ENCODE assay signal across 19 cellular contexts in the genomic region with DNA sequence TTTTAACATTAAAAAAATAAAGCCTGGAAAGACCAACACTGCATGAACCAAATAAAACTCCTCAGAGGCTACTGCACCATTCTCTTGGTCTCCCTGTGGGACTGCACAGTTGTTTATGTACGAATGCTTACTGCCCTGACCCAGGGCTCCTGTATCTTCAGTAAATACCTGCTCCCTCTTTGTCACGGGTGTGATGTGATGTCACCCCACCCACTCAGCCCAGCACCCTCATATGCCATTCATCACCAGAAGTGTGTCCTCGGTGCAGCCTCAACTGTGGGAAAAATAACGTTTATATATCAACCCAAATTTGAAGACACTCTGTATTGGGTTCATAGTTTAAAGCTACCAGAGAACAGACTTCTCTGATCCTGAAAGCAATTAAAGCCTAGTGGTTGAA. TPM values are rescaled to one million over a fixed set of nuclear protein-coding genes. Genes with fewer than 3 reads are reported as not detected.
DNase-seq lines count a peak whose midpoint lies in the region; ATAC-seq, FAIRE-seq and TF ChIP-seq lines count a peak whose summit lies in the region.
"Had no signal": no experiment of that assay in that cellular context is flagged by ENCODE, and none has a peak within 500 bp of the region (broad histone marks: within the 10 kb centered on the region; RNA-seq: fewer than 3 reads in every experiment).

No MANE protein-coding gene starts in this region.

- H3K9me3 Mint-ChIP-seq in CD8-positive, alpha-beta T cell: peaks cover 10% of the 10 kb centered on the region
- peaks cover 8% of the 10 kb centered on the region for H3K9me3 Mint-ChIP-seq in activated T-helper 17 cell treated with anti-CD3 and anti-CD28 coated beads, Interleukin-2, amount 50 U/mL, for 72 hours

- ATAC-seq in CD8-positive, alpha-beta T cell: no peak
- peak; percentile 67 for ATAC-seq in activated T-helper 17 cell treated with anti-CD3 and anti-CD28 coated beads, Interleukin-2, amount 50 U/mL, for 72 hours (replicated peaks)
- no peak for ATAC-seq in SK-N-SH treated with all-trans-retinoic acid at 6 μM for 48 hours
- ATAC-seq: HCT116 had no signal

- no peaks in the 10 kb centered on the region for H3K79me2 ChIP-seq in keratinocyte (ENCODE audit: control insufficient read depth, insufficient read depth, low read length)

- peak overlapping the region; percentile 96 for H3K4me2 ChIP-seq in keratinocyte (ENCODE audit: control insufficient read depth, extremely low read depth, insufficient read depth, low read depth, low read length)
- H3K4me2 ChIP-seq: A549 had no signal

- H3K27me3 Mint-ChIP-seq in CD8-positive, alpha-beta T cell (ENCODE audit: low read depth): no peaks in the 10 kb centered on the region
- H3K27me3 Mint-ChIP-seq in activated T-helper 17 cell treated with anti-CD3 and anti-CD28 coated beads, Interleukin-2, amount 50 U/mL, for 72 hours: no peaks in the 10 kb centered on the region
- H3K27me3 Mint-ChIP-seq: CD4-positive, alpha-beta memory T cell had no signal

- no peaks in the 10 kb centered on the region for H3K4me1 ChIP-seq in CD8-positive, alpha-beta T cell (ENCODE audit: insufficient read depth, low read length)
- H3K4me1 ChIP-seq in keratinocyte (ENCODE audit: control insufficient read depth, extremely low read depth, insufficient read depth, low read length): peaks cover 50% of the 10 kb centered on the region
- H3K4me1 ChIP-seq: Caco-2 had no signal

- H3K9me3 ChIP-seq in CD8-positive, alpha-beta T cell (ENCODE audit: low read length): no peaks in the 10 kb centered on the region
- H3K9me3 ChIP-seq in keratinocyte (ENCODE audit: control insufficient read depth, low read depth, low read length): no peaks in the 10 kb centered on the region
- H3K9me3 ChIP-seq: BE2C had no signal

- no peak overlapping the region for H3K4me3 ChIP-seq in CD8-positive, alpha-beta T cell (ENCODE audit: low read depth, low read length)
- no peak overlapping the region for H3K4me3 ChIP-seq in keratinocyte (ENCODE audit: control insufficient read depth in 2 of 3, extremely low read depth in 1 of 3, insufficient read depth in 2 of 3, low read depth in 1 of 3, low read length in 3 of 3)
- H3K4me3 ChIP-seq: A549, GM23248 had no signal

- POLR2A ChIA-PET in CD8-positive, alpha-beta T cell (lab: Charles Lee): no interaction called here

- no peak overlapping the region for H3K4me3 Mint-ChIP-seq in CD8-positive, alpha-beta T cell
- H3K4me3 Mint-ChIP-seq in activated T-helper 17 cell treated with anti-CD3 and anti-CD28 coated beads, Interleukin-2, amount 50 U/mL, for 72 hours: no peak overlapping the region
- H3K4me3 Mint-ChIP-seq: CD4-positive, alpha-beta memory T cell had no signal

- H3K27ac Mint-ChIP-seq in CD8-positive, alpha-beta T cell: peak overlapping the region; percentile 10
- no peak overlapping the region for H3K27ac Mint-ChIP-seq in activated T-helper 17 cell treated with anti-CD3 and anti-CD28 coated beads, Interleukin-2, amount 50 U/mL, for 72 hours

- CTCF ChIA-PET in CD8-positive, alpha-beta T cell (lab: Charles Lee): interaction anchor here (1.2 to 2.7 kb wide), 4 partner anchors 11 to 183 kb away, joined by 3 to 8 read pairs (median 4); no protein-coding TSS in a partner anchor

- intact Hi-C loops in CD8-positive, alpha-beta T cell (cut with DNase I, micrococcal nuclease): no loop called here

- peak overlapping the region; percentile 97 for H3K9ac ChIP-seq in keratinocyte (ENCODE audit: control insufficient read depth, extremely low read depth, insufficient read depth, low read length)
- H3K9ac ChIP-seq: GM23248 had no signal

- H3K27ac ChIP-seq in CD8-positive, alpha-beta T cell (ENCODE audit: low read depth, low read length): no peak overlapping the region
- peak overlapping the region; percentile 100 for H3K27ac ChIP-seq in keratinocyte (ENCODE audit: control insufficient read depth, insufficient read depth, low read length)
- H3K27ac ChIP-seq: C4-2B, GM23248, HL-60 had no signal

- no peaks in the 10 kb centered on the region for H4K20me1 ChIP-seq in keratinocyte (ENCODE audit: control insufficient read depth, extremely low read depth, insufficient read depth, low read length)

- no peaks in the 10 kb centered on the region for H3K4me1 Mint-ChIP-seq in CD8-positive, alpha-beta T cell (ENCODE audit: low read depth)
- no peaks in the 10 kb centered on the region for H3K4me1 Mint-ChIP-seq in activated T-helper 17 cell treated with anti-CD3 and anti-CD28 coated beads, Interleukin-2, amount 50 U/mL, for 72 hours
- H3K4me1 Mint-ChIP-seq: CD4-positive, alpha-beta memory T cell had no signal

- H3K9me1 ChIP-seq in keratinocyte (ENCODE audit: control insufficient read depth, extremely low read depth, insufficient read depth, low read length): no peaks in the 10 kb centered on the region

- no peaks in the 10 kb centered on the region for H3K27me3 ChIP-seq in CD8-positive, alpha-beta T cell (ENCODE audit: insufficient read depth, low read length)
- H3K27me3 ChIP-seq in keratinocyte (ENCODE audit: control insufficient read depth, extremely low read depth, insufficient read depth, low read length): no peaks in the 10 kb centered on the region
- H3K27me3 ChIP-seq: BE2C had no signal

- dilution Hi-C loops in keratinocyte (cut with MboI; ENCODE audit: extremely low pct_ligation_motif_present, low sequenced_read_pairs): no loop called here

- no peak for TF ChIP-seq CTCF in CD8-positive, alpha-beta T cell (IDR thresholded peaks at IDR 0.05)
- no peak for TF ChIP-seq CTCF in keratinocyte (optimal IDR thresholded peaks at IDR 0.05 in 1 of 3, IDR thresholded peaks at IDR 0.05 in 1 of 3, conservative IDR thresholded peaks at IDR 0.05 in 1 of 3; ENCODE audit: extremely low read depth in 1 of 3, insufficient read depth in 2 of 3, low read length in 3 of 3)

- no peak for TF ChIP-seq POLR2A in GM12891 (IDR thresholded peaks at IDR 0.05; ENCODE audit: low read depth, low read length)

- peaks cover 44% of the 10 kb centered on the region for H3K36me3 Mint-ChIP-seq in CD8-positive, alpha-beta T cell
- peaks cover 10% of the 10 kb centered on the region for H3K36me3 Mint-ChIP-seq in activated T-helper 17 cell treated with anti-CD3 and anti-CD28 coated beads, Interleukin-2, amount 50 U/mL, for 72 hours (ENCODE audit: low read depth)

- DNase-seq in CD8-positive, alpha-beta T cell: no peak
- DNase-seq in GM12891 (ENCODE audit: insufficient read length, low spot score): no peak
- DNase-seq in keratinocyte (ENCODE audit: low read depth, low spot score): no peak
- no peak for DNase-seq in dermis blood vessel endothelial cell
- DNase-seq in NCI-H1105 (lab: John Stamatoyannopoulos, UW): no peak
- no peak for DNase-seq in dedifferentiated amniotic fluid mesenchymal stem cell (ENCODE audit: extremely low spot score)
- DNase-seq: BE2C; Caco-2; CD4-positive, alpha-beta memory T cell; DND-41; GDM1; GM23248 had no signal

- peaks cover 3% of the 10 kb centered on the region for H3K36me3 ChIP-seq in CD8-positive, alpha-beta T cell (ENCODE audit: insufficient read depth, low read length)
- no peaks in the 10 kb centered on the region for H3K36me3 ChIP-seq in keratinocyte (ENCODE audit: control insufficient read depth in 2 of 2, extremely low read depth in 1 of 2, insufficient read depth in 2 of 2, low read length in 2 of 2)
- H3K36me3 ChIP-seq: BE2C had no signal

- FAIRE-seq in GM12891 (lab: Jason Lieb, UNC): peak; percentile 48
- FAIRE-seq in keratinocyte (lab: Jason Lieb, UNC): peak; percentile 74
- FAIRE-seq: A549, H54 had no signal

- H2AFZ ChIP-seq in keratinocyte (ENCODE audit: control insufficient read depth, low read length): no peak overlapping the region
- H2AFZ ChIP-seq: GM23248 had no signal

TF ChIP-seq in GM12891, 5 proteins besides CTCF, POLR2A, EP300 and RAD21:
- TF ChIP-seq PAX5 (IDR thresholded peaks at IDR 0.05; ENCODE audit: insufficient read depth, low read length, severe bottlenecking) (no peak), TAF1 (IDR thresholded peaks at IDR 0.05; ENCODE audit: low read depth, low read length) (no peak), POLR2AphosphoS5 (IDR thresholded peaks at IDR 0.05; ENCODE audit: low read depth, low read length) (no peak)

TF ChIP-seq in SK-N-SH treated with all-trans-retinoic acid at 6 μM for 48 hours, 23 proteins besides CTCF, POLR2A, EP300 and RAD21 (continues in another document):
- TF ChIP-seq ZNF70 (CRISPR knock-in tag; IDR thresholded peaks at IDR 0.05): no peak

RNA-seq across cellular contexts. Expression of gene SH3PXD2A, which starts 14.0 kb away (rescaled TPM):
- 1 to 10 TPM; 7.6 to 9.2 TPM for total RNA-seq in CD8-positive, alpha-beta T cell
- 3.3 TPM for polyA plus RNA-seq in GM12891 (2012; ENCODE audit: low read depth, missing spikeins)
- 10 to 100 TPM in 1 of 2 donors, 1 to 10 TPM in 1; 8.0 to 19.3 TPM for total RNA-seq in activated T-helper 17 cell treated with anti-CD3 and anti-CD28 coated beads, Interleukin-2, amount 50 U/mL, for 72 hours
- polyA plus RNA-seq in keratinocyte: 31.0 to 56.6 TPM (median 33.9 TPM) in 3 replicates
- polyA plus RNA-seq in keratinocyte (2011; ENCODE audit: low read depth): 22.4 TPM
- polyA plus RNA-seq in keratinocyte (2011; cell fraction: cytosol; rRNA removed): 32.2 and 35.6 TPM in 2 replicates
- polyA plus RNA-seq in keratinocyte (2011; cell fraction: nucleus; rRNA removed): 116 and 136 TPM in 2 replicates
- polyA plus RNA-seq in keratinocyte (2012; ENCODE audit: low replicate concordance): 46.1 and 73.7 TPM in 2 replicates
- 46.4 to 127 TPM (median 59.1 TPM) in 3 replicates for polyA minus RNA-seq in keratinocyte
- polyA minus RNA-seq in keratinocyte (2011; cell fraction: cytosol; rRNA and poly(A)+ RNA removed): 63.7 TPM
- 88.9 and 140 TPM in 2 replicates for polyA minus RNA-seq in keratinocyte (2011; cell fraction: nucleus; rRNA and poly(A)+ RNA removed)
- 2.4 and 3.9 TPM in 2 replicates for total RNA-seq in dermis blood vessel endothelial cell

RNA-seq across cellular contexts. Expression of gene STN1, which starts 48.6 kb away (rescaled TPM):
- total RNA-seq in CD8-positive, alpha-beta T cell: 10 to 100 TPM; 14.2 to 14.8 TPM
- polyA plus RNA-seq in GM12891 (2012; ENCODE audit: low read depth, missing spikeins): 19.4 TPM
- total RNA-seq in activated T-helper 17 cell treated with anti-CD3 and anti-CD28 coated beads, Interleukin-2, amount 50 U/mL, for 72 hours: 10 to 100 TPM; 41.9 to 45.4 TPM
- 29.0 to 32.5 TPM (median 30.5 TPM) in 3 replicates for polyA plus RNA-seq in keratinocyte
- 16.5 TPM for polyA plus RNA-seq in keratinocyte (2011; ENCODE audit: low read depth)
- polyA plus RNA-seq in keratinocyte (2011; cell fraction: cytosol; rRNA removed): 38.0 and 49.4 TPM in 2 replicates
- 20.2 and 22.2 TPM in 2 replicates for polyA plus RNA-seq in keratinocyte (2011; cell fraction: nucleus; rRNA removed)
- polyA plus RNA-seq in keratinocyte (2012; ENCODE audit: low replicate concordance): 23.7 and 24.4 TPM in 2 replicates
- 18.4 to 22.3 TPM (median 21.6 TPM) in 3 replicates for polyA minus RNA-seq in keratinocyte
- polyA minus RNA-seq in keratinocyte (2011; cell fraction: cytosol; rRNA and poly(A)+ RNA removed): 18.0 TPM
- 6.2 and 12.6 TPM in 2 replicates for polyA minus RNA-seq in keratinocyte (2011; cell fraction: nucleus; rRNA and poly(A)+ RNA removed)
- total RNA-seq in dermis blood vessel endothelial cell: 39.4 and 39.5 TPM in 2 replicates
